Comparison of ENCODE assay signal across 8 cellular contexts in the genomic region with DNA sequence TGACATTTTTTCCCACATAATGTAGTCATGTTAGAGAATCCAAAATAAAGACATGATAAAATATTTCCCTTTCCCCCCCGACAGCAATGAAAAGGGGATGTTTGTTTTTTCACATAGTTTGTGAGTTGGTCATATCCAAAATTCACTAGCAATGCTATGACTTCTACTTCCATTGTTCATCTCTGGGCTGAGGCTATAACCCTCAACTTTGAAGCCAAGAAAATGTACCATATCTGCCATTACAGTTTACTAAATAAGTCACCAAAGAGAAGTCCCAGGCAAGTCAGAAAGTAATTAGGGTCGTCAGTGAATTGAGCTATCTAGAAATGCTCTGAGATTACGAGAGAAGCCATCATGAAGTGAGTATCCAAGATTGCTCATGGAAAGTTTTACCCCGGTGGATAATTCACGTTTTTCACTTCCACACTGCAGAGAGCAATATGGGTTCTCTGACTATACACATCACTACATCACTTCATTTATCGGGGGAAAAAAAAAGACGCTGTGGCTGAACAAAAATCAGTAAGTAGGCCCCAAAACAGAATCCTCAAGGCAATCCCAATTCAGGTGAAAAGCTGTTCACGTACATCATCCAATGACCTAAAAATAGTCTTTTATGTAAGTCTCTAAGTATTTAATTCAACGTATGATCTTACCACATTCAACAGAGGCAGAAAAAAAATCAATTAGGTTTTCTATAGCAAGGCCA. TPM values are rescaled to one million over a fixed set of nuclear protein-coding genes. Genes with fewer than 3 reads are reported as not detected.
A peak's percentile ranks its signal among the peaks of the same experiment; 100 is the strongest.
DNase-seq lines count a peak whose midpoint lies in the region; ATAC-seq, FAIRE-seq and TF ChIP-seq lines count a peak whose summit lies in the region.

No MANE protein-coding gene starts in this region.

- H3K9me3 ChIP-seq in kidney (ENCODE audit: control insufficient read depth in 1 of 2, low read length in 2 of 2) (no peaks in the 10 kb centered on the region), testis (no peaks in the 10 kb centered on the region)

- no peak for DNase-seq in T-helper 2 cell treated with Interferon-gamma antibody and Interleukin-4, amounts not matched to agents 5 μg/mL and 100 μg/mL, for 36 hours (ENCODE audit: low spot score)
- DNase-seq in T-helper 2 cell (no peak), kidney (no peak), testis (no peak), SIG-M5 (lab: John Stamatoyannopoulos, UW) (no peak)
- no peak for DNase-seq in activated naive CD8-positive, alpha-beta T cell treated with anti-CD3 and anti-CD28 coated beads for 36 hours

- no peaks in the 10 kb centered on the region for H3K27me3 ChIP-seq in testis

- peak overlapping the region; percentile 92 for H3K4me3 Mint-ChIP-seq in T-helper 2 cell treated with Interferon-gamma antibody and Interleukin-4, amounts not matched to agents 5 μg/mL and 100 μg/mL, for 36 hours
- peak overlapping the region; percentile 94 for H3K4me3 Mint-ChIP-seq in activated naive CD8-positive, alpha-beta T cell treated with anti-CD3 and anti-CD28 coated beads for 36 hours

- peak overlapping the region; percentile 87 for H3K27ac Mint-ChIP-seq in T-helper 2 cell treated with Interferon-gamma antibody and Interleukin-4, amounts not matched to agents 5 μg/mL and 100 μg/mL, for 36 hours
- H3K27ac Mint-ChIP-seq in activated naive CD8-positive, alpha-beta T cell treated with anti-CD3 and anti-CD28 coated beads for 36 hours = peak overlapping the region; percentile 94

- H3K4me1 ChIP-seq in kidney (ENCODE audit: control insufficient read depth in 1 of 2, insufficient read depth in 1 of 2, low read depth in 1 of 2, low read length in 2 of 2) (no peaks in the 10 kb centered on the region), testis (peaks cover 26% of the 10 kb centered on the region)

- no peak for ATAC-seq in GM18870 (IDR thresholded peaks at IDR 0.05; ENCODE audit: unreplicated experiment)
- no peak for ATAC-seq in HG03025 (IDR thresholded peaks at IDR 0.05; ENCODE audit: low FRiP score, unreplicated experiment)

- H3K27ac ChIP-seq in kidney (ENCODE audit: low read depth in 2 of 2, low read length in 2 of 2) (peak overlapping the region in 1 of 2 donors; percentile 48), testis (peak overlapping the region; percentile 94 to 99)

- peaks cover 4% of the 10 kb centered on the region for H3K27me3 Mint-ChIP-seq in T-helper 2 cell treated with Interferon-gamma antibody and Interleukin-4, amounts not matched to agents 5 μg/mL and 100 μg/mL, for 36 hours (ENCODE audit: low read depth)
- no peaks in the 10 kb centered on the region for H3K27me3 Mint-ChIP-seq in activated naive CD8-positive, alpha-beta T cell treated with anti-CD3 and anti-CD28 coated beads for 36 hours

- H3K36me3 Mint-ChIP-seq in T-helper 2 cell treated with Interferon-gamma antibody and Interleukin-4, amounts not matched to agents 5 μg/mL and 100 μg/mL, for 36 hours (ENCODE audit: low read depth) = peaks cover 5% of the 10 kb centered on the region
- H3K36me3 Mint-ChIP-seq in activated naive CD8-positive, alpha-beta T cell treated with anti-CD3 and anti-CD28 coated beads for 36 hours = peaks cover 3% of the 10 kb centered on the region

- H3K9me3 Mint-ChIP-seq in T-helper 2 cell treated with Interferon-gamma antibody and Interleukin-4, amounts not matched to agents 5 μg/mL and 100 μg/mL, for 36 hours = no peaks in the 10 kb centered on the region
- no peaks in the 10 kb centered on the region for H3K9me3 Mint-ChIP-seq in activated naive CD8-positive, alpha-beta T cell treated with anti-CD3 and anti-CD28 coated beads for 36 hours

- H3K36me3 ChIP-seq in kidney (ENCODE audit: control insufficient read depth in 1 of 2, insufficient read depth in 2 of 2, low read length in 2 of 2) (no peaks in the 10 kb centered on the region), testis (ENCODE audit: low read depth, missing control alignments) (no peaks in the 10 kb centered on the region)

- no peak for FAIRE-seq in kidney (lab: Jason Lieb, UNC)

- no peak for TF ChIP-seq POLR2A in testis (IDR thresholded peaks at IDR 0.05)

- TF ChIP-seq CTCF in kidney (IDR thresholded peaks at IDR 0.05; ENCODE audit: borderline replicate concordance, extremely low read depth, insufficient read depth) (no peak), testis (IDR thresholded peaks at IDR 0.05) (no peak)

- WGBS in testis, 2 donors = 21 to 30% methylated on average over 9 of the region's 9 CpGs

- intact Hi-C loops in kidney (cut with DNase I) = no loop called here
- intact Hi-C loops in testis (cut with DNase I; ENCODE audit: low total_unique reads) = no loop called here

- peaks cover 27% of the 10 kb centered on the region for H3K4me1 Mint-ChIP-seq in T-helper 2 cell treated with Interferon-gamma antibody and Interleukin-4, amounts not matched to agents 5 μg/mL and 100 μg/mL, for 36 hours (ENCODE audit: low read depth)
- H3K4me1 Mint-ChIP-seq in activated naive CD8-positive, alpha-beta T cell treated with anti-CD3 and anti-CD28 coated beads for 36 hours = peaks cover 31% of the 10 kb centered on the region

- H3K4me3 ChIP-seq in kidney (ENCODE audit: low read length in 2 of 2) (peak overlapping the region; percentile 54 to 83), testis (peak overlapping the region; percentile 71 to 97)

- H3K9ac ChIP-seq in kidney (ENCODE audit: low read length in 2 of 2) = peak overlapping the region; percentile 39 to 72

RNA-seq across cellular contexts. Expression of a gene that starts 1.4 kb away (rescaled TPM):
- 10 to 100 TPM; 33.2 to 33.5 TPM for total RNA-seq in activated naive CD8-positive, alpha-beta T cell treated with anti-CD3 and anti-CD28 coated beads for 36 hours
- 50.3 TPM for total RNA-seq in kidney
- polyA plus RNA-seq in kidney (ENCODE audit: insufficient read depth, low read depth, low replicate concordance) = 2.9 TPM
- 100 to 1,000 TPM; 107 to 130 TPM for total RNA-seq in testis
- 33.2 TPM for polyA plus RNA-seq in testis (ENCODE audit: insufficient read depth, low read depth, low replicate concordance)

RNA-seq across cellular contexts. Expression of a gene that starts 2.2 kb away (rescaled TPM):
- 10 to 100 TPM; 41.2 to 47.1 TPM for total RNA-seq in activated naive CD8-positive, alpha-beta T cell treated with anti-CD3 and anti-CD28 coated beads for 36 hours
- total RNA-seq in kidney (38.7 TPM), testis (10 to 100 TPM; 76.9 to 87.7 TPM)
- polyA plus RNA-seq in kidney (ENCODE audit: insufficient read depth, low read depth, low replicate concordance) (16.8 TPM), testis (ENCODE audit: insufficient read depth, low read depth, low replicate concordance) (44.2 TPM)
